28 cellular contexts compared by ENCODE assay signal in genomic region chr4:186345184-186345583, GRCh38.
"Had no signal": no experiment of that assay in that cellular context is flagged by ENCODE, and none has a peak within 500 bp of the region (broad histone marks: within the 10 kb centered on the region; RNA-seq: fewer than 3 reads in every experiment).

No MANE protein-coding gene starts in this region.

- H3K27ac ChIP-seq: brain microvascular endothelial cell, cardiac muscle cell, KMS-11, SJSA1 had no signal

- ATAC-seq: activated T-cell treated with anti-CD3 and anti-CD28 coated beads, Interleukin-2, amount 50 U/mL, for 4 hours; PC-3; SK-N-SH treated with all-trans-retinoic acid at 6 μM for 48 hours had no signal

- H3K27me3 Mint-ChIP-seq: activated B cell treated with CpG ODN at 0.5 μM for 24 hours; activated CD4-positive, alpha-beta T cell treated with anti-CD3 and anti-CD28 coated beads, Interleukin-2, amount 10 ng/mL, durations not matched to agents 24 days and 14 days had no signal

- H3K36me3 Mint-ChIP-seq: activated naive CD8-positive, alpha-beta T cell had no signal

- H3K27me3 ChIP-seq: brain microvascular endothelial cell, MG63, SJSA1 had no signal

- H3K4me3 Mint-ChIP-seq: activated B cell treated with CpG ODN at 0.5 μM for 24 hours; activated CD4-positive, alpha-beta T cell treated with anti-CD3 and anti-CD28 coated beads, Interleukin-2, amount 10 ng/mL, durations not matched to agents 24 days and 14 days; activated naive CD4-positive, alpha-beta T cell treated with anti-CD3 and anti-CD28 coated beads for 36 hours; activated naive CD8-positive, alpha-beta T cell; activated T-cell treated with anti-CD3 and anti-CD28 coated beads, Interleukin-2, amount 50 U/mL, for 4 hours; T-helper 2 cell treated with Interferon-gamma antibody and Interleukin-4, amounts not matched to agents 5 μg/mL and 100 μg/mL, for 36 hours had no signal

- H3K36me3 ChIP-seq: brain microvascular endothelial cell, cardiac muscle cell, MG63, SJSA1 had no signal

- H3K4me3 ChIP-seq: cardiac muscle cell, MG63, SJSA1 had no signal

- H3K9me3 ChIP-seq: MG63 had no signal

- H3K9me3 Mint-ChIP-seq: activated CD4-positive, alpha-beta T cell treated with anti-CD3 and anti-CD28 coated beads, Interleukin-2, amount 10 ng/mL, durations not matched to agents 24 days and 14 days; activated T-cell treated with anti-CD3 and anti-CD28 coated beads, Interleukin-2, amount 50 U/mL, for 4 hours; T-helper 2 cell treated with Interferon-gamma antibody and Interleukin-4, amounts not matched to agents 5 μg/mL and 100 μg/mL, for 36 hours had no signal

- H3K9ac ChIP-seq: KMS-11 had no signal

- DNase-seq: activated B cell treated with CpG ODN at 0.5 μM for 24 hours; activated CD4-positive, alpha-beta T cell treated with anti-CD3 and anti-CD28 coated beads for 1 hour; activated CD4-positive, alpha-beta T cell treated with anti-CD3 and anti-CD28 coated beads, Interleukin-2, amount 10 ng/mL, durations not matched to agents 24 days and 14 days; activated CD4-positive, alpha-beta T cell treated with anti-CD3 and anti-CD28 coated beads, Interleukin-2, amount 50 U/mL, for 48 hours; activated CD8-positive, alpha-beta memory T cell treated with anti-CD3 and anti-CD28 coated beads for 24 hours; activated gamma-delta T cell; activated naive CD4-positive, alpha-beta T cell treated with anti-CD3 and anti-CD28 coated beads for 36 hours; activated T-cell treated with anti-CD3 and anti-CD28 coated beads, Interleukin-2, amount 50 U/mL, for 4 hours; brain microvascular endothelial cell; MG63; MV-4-11; NCI-H1092 treated with DMSO at 0.1 percent for 48 hours; NCI-H1417 treated with DMSO at 0.1 percent for 48 hours; NCI-H1694; NCI-H2029 treated with DMSO at 0.1 percent for 48 hours; NCI-H345; NCI-H510A; NCI-H526 treated with DMSO at 0.1 percent for 48 hours; NK-92 treated with Interleukin-12 subunit alpha and Interleukin-12 subunit beta, amount 100 ng/mL, for 24 hours; PC-3; SHP77; SW 1271 had no signal

- H3K4me1 Mint-ChIP-seq: activated B cell treated with CpG ODN at 0.5 μM for 24 hours; activated CD4-positive, alpha-beta T cell treated with anti-CD3 and anti-CD28 coated beads, Interleukin-2, amount 10 ng/mL, durations not matched to agents 24 days and 14 days had no signal

- H3K27ac Mint-ChIP-seq: activated B cell treated with CpG ODN at 0.5 μM for 24 hours; activated CD4-positive, alpha-beta T cell treated with anti-CD3 and anti-CD28 coated beads, Interleukin-2, amount 10 ng/mL, durations not matched to agents 24 days and 14 days; activated naive CD4-positive, alpha-beta T cell treated with anti-CD3 and anti-CD28 coated beads for 36 hours; activated naive CD8-positive, alpha-beta T cell; T-helper 2 cell treated with Interferon-gamma antibody and Interleukin-4, amounts not matched to agents 5 μg/mL and 100 μg/mL, for 36 hours had no signal
